In genomic region chr7:6448943-6449543, GRCh38 we compare ENCODE assay signal across 9 cellular contexts. TPM values are rescaled to one million over a fixed set of nuclear protein-coding genes. Genes with fewer than 3 reads are reported as not detected.
A peak's percentile ranks its signal among the peaks of the same experiment; 100 is the strongest.
DNase-seq lines count a peak whose midpoint lies in the region; ATAC-seq and TF ChIP-seq lines count a peak whose summit lies in the region.
"Had no signal": no experiment of that assay in that cellular context is flagged by ENCODE, and none has a peak within 500 bp of the region (broad histone marks: within the 10 kb centered on the region; RNA-seq: fewer than 3 reads in every experiment).

No MANE protein-coding gene starts in this region.

- H3K27me3 Mint-ChIP-seq in CD4-positive, CD25-positive, alpha-beta regulatory T cell, result peaks cover 8% of the 10 kb centered on the region
- H3K27me3 Mint-ChIP-seq in chondrocyte (ENCODE audit: low read depth) (no peaks in the 10 kb centered on the region), nephron progenitor cell (ENCODE audit: low read depth, poor library complexity) (peaks cover 3% of the 10 kb centered on the region)

- peaks cover 7% of the 10 kb centered on the region for H4K20me1 ChIP-seq in Loucy (ENCODE audit: insufficient read depth, low read length, poor library complexity, severe bottlenecking)

- H3K36me3 Mint-ChIP-seq in CD4-positive, CD25-positive, alpha-beta regulatory T cell, result peaks cover 14% of the 10 kb centered on the region
- H3K36me3 Mint-ChIP-seq in chondrocyte (ENCODE audit: low read depth) (peaks cover 9% of the 10 kb centered on the region), nephron progenitor cell (ENCODE audit: low read depth) (peaks cover 20% of the 10 kb centered on the region)

- H3K4me3 ChIP-seq in CD4-positive, CD25-positive, alpha-beta regulatory T cell (ENCODE audit: low read depth, low read length), result no peak overlapping the region
- H3K4me3 ChIP-seq in Loucy (ENCODE audit: low read length, poor library complexity, severe bottlenecking), result peak overlapping the region; percentile 96

- H3K9ac ChIP-seq in Loucy (ENCODE audit: low read depth, low read length, poor library complexity, severe bottlenecking), result peak overlapping the region; percentile 28

- H3K4me3 Mint-ChIP-seq in CD4-positive, CD25-positive, alpha-beta regulatory T cell, result peak overlapping the region; percentile 61 to 74 (median 67)
- H3K4me3 Mint-ChIP-seq in chondrocyte (ENCODE audit: unreplicated experiment), result no peak overlapping the region
- peak overlapping the region; percentile 96 for H3K4me3 Mint-ChIP-seq in nephron progenitor cell

- peaks cover 4 to 35% (median 18%) of the 10 kb centered on the region in 4 donors for H3K4me1 Mint-ChIP-seq in CD4-positive, CD25-positive, alpha-beta regulatory T cell
- H3K4me1 Mint-ChIP-seq in chondrocyte (ENCODE audit: low read depth), result peaks cover 33% of the 10 kb centered on the region
- H3K4me1 Mint-ChIP-seq in nephron progenitor cell, result peaks cover 19% of the 10 kb centered on the region

- H3K9me3 ChIP-seq in CD4-positive, CD25-positive, alpha-beta regulatory T cell (ENCODE audit: control insufficient read depth in 2 of 2, low read length in 2 of 2), result no peaks in the 10 kb centered on the region
- H3K9me3 ChIP-seq in Loucy (ENCODE audit: insufficient read depth, low read depth, low read length), result no peaks in the 10 kb centered on the region

- H3K4me1 ChIP-seq in CD4-positive, CD25-positive, alpha-beta regulatory T cell (ENCODE audit: control insufficient read depth, insufficient read depth, low read length, poor library complexity, severe bottlenecking), result peaks cover 13% of the 10 kb centered on the region
- H3K4me1 ChIP-seq in Loucy (ENCODE audit: insufficient read depth, low read length, poor library complexity, severe bottlenecking), result peaks cover 10% of the 10 kb centered on the region

- DNase-seq in CD4-positive, CD25-positive, alpha-beta regulatory T cell, result peak in 1 of 3 donors; percentile 4
- DNase-seq in chondrocyte (ENCODE audit: low spot score) (peak; percentile 51), nephron progenitor cell (no peak), NCI-H69 (lab: John Stamatoyannopoulos, UW) (no peak), SK-N-DZ (ENCODE audit: low spot score) (no peak)
- no peak for DNase-seq in activated CD4-positive, CD25-positive, alpha-beta regulatory T cell treated with anti-CD3 and anti-CD28 coated beads, Interleukin-2, amount 50 U/mL, for 72 hours

- H3K79me2 ChIP-seq in Loucy (ENCODE audit: insufficient read depth, low read length), result peaks cover 41% of the 10 kb centered on the region

- H3K9me3 Mint-ChIP-seq in CD4-positive, CD25-positive, alpha-beta regulatory T cell, result peaks cover 0 to 2% (median 0%) of the 10 kb centered on the region in 7 donors
- H3K9me3 Mint-ChIP-seq in chondrocyte (ENCODE audit: low read depth), result no peaks in the 10 kb centered on the region
- no peaks in the 10 kb centered on the region for H3K9me3 Mint-ChIP-seq in nephron progenitor cell

- H2AFZ ChIP-seq in Loucy (ENCODE audit: low read length), result no peak overlapping the region

- H3K9me2 ChIP-seq in Loucy (replicated peaks; ENCODE audit: low read depth, low read length), result no peaks in the 10 kb centered on the region

- TF ChIP-seq CTCF in Loucy (conservative IDR thresholded peaks at IDR 0.05; ENCODE audit: low read length) (no peak), chondrocyte (IDR thresholded peaks at IDR 0.05) (no peak), nephron progenitor cell (IDR thresholded peaks at IDR 0.05) (no peak)

- no peak for ATAC-seq in CD4-positive, CD25-positive, alpha-beta regulatory T cell (ENCODE audit: low read depth in 2 of 2)
- no peak for ATAC-seq in GM21825 (IDR thresholded peaks at IDR 0.05; ENCODE audit: unreplicated experiment)

- H3K27ac Mint-ChIP-seq in CD4-positive, CD25-positive, alpha-beta regulatory T cell, result peak overlapping the region in 2 of 3 donors; percentile 73 to 98
- H3K27ac Mint-ChIP-seq in chondrocyte (ENCODE audit: unreplicated experiment) (peak overlapping the region; percentile 22), nephron progenitor cell (no peak overlapping the region)

- H3F3A ChIP-seq in Loucy (ENCODE audit: low read depth), result no peaks in the 10 kb centered on the region

- H3K27me3 ChIP-seq in CD4-positive, CD25-positive, alpha-beta regulatory T cell (ENCODE audit: control insufficient read depth, insufficient read depth, low read length), result no peaks in the 10 kb centered on the region
- H3K27me3 ChIP-seq in Loucy (ENCODE audit: insufficient read depth, low read length, poor library complexity, severe bottlenecking), result no peaks in the 10 kb centered on the region
- H3K27me3 ChIP-seq: cardiac muscle cell had no signal

- peak overlapping the region; percentile 77 for H3K4me2 ChIP-seq in Loucy (ENCODE audit: low read depth, low read length, poor library complexity, severe bottlenecking)

- H3K36me3 ChIP-seq in CD4-positive, CD25-positive, alpha-beta regulatory T cell (ENCODE audit: control insufficient read depth, insufficient read depth, low read length), result peaks cover 18% of the 10 kb centered on the region
- no peaks in the 10 kb centered on the region for H3K36me3 ChIP-seq in Loucy (ENCODE audit: insufficient read depth, low read length)

- no peak overlapping the region for H3K27ac ChIP-seq in CD4-positive, CD25-positive, alpha-beta regulatory T cell (ENCODE audit: insufficient read depth, low read length, poor library complexity, severe bottlenecking)
- H3K27ac ChIP-seq: cardiac muscle cell had no signal

RNA-seq across cellular contexts. Expression of gene DAGLB, which starts 1.3 kb away (rescaled TPM):
- 33.2 TPM for total RNA-seq in CD4-positive, CD25-positive, alpha-beta regulatory T cell
- 10 to 100 TPM in 3 of 4 donors, 1 to 10 TPM in 1; 5.9 to 13.8 (median 11.7) TPM for polyA plus RNA-seq in CD4-positive, CD25-positive, alpha-beta regulatory T cell
- 23.9 to 30.5 TPM (median 30.0 TPM) in 3 replicates for total RNA-seq in chondrocyte
- 25.3 and 25.7 TPM in 2 replicates for polyA plus RNA-seq in SK-N-DZ (2014; cell fraction: cytosol; rRNA removed)
- polyA plus RNA-seq in SK-N-DZ (2014; cell fraction: nucleus; rRNA removed), result 27.3 and 28.2 TPM in 2 replicates

RNA-seq across cellular contexts. Expression of gene KDELR2, which starts 34.9 kb away (rescaled TPM):
- 39.9 TPM for total RNA-seq in CD4-positive, CD25-positive, alpha-beta regulatory T cell
- polyA plus RNA-seq in CD4-positive, CD25-positive, alpha-beta regulatory T cell, result 10 to 100 TPM; 52.8 to 74.9 (median 56.6) TPM
- total RNA-seq in chondrocyte, result 303 to 382 TPM (median 312 TPM) in 3 replicates
- polyA plus RNA-seq in SK-N-DZ (2014; cell fraction: cytosol; rRNA removed), result 85.9 and 105 TPM in 2 replicates
- polyA plus RNA-seq in SK-N-DZ (2014; cell fraction: nucleus; rRNA removed), result 36.3 and 37.7 TPM in 2 replicates
